Comparison of ENCODE assay signal across 8 cellular contexts in genomic region chr11:36376888-36377758, GRCh38.
DNase-seq lines count a peak whose midpoint lies in the region; ATAC-seq and TF ChIP-seq lines count a peak whose summit lies in the region.

No MANE protein-coding gene starts in this region.

- POLR2A ChIA-PET in IMR-90 (lab: Charles Lee; ENCODE audit: unreplicated experiment) = no interaction called here

- in situ Hi-C loops in IMR-90 (cut with MboI; ENCODE audit: low sequenced_read_pairs) = loop anchor here (5.0 kb wide), 1 partner anchor 95 kb away; no protein-coding TSS in a partner anchor

- H3K36me3 ChIP-seq in IMR-90 (ENCODE audit: control insufficient read depth, insufficient read depth, low read length) = no peaks in the 10 kb centered on the region
- peaks cover 0 to 1% of the 10 kb centered on the region in 2 donors for H3K36me3 ChIP-seq in duodenal mucosa (ENCODE audit: control insufficient read depth in 1 of 2, insufficient read depth in 2 of 2, low read length in 2 of 2)
- H3K36me3 ChIP-seq in lung (ENCODE audit: control insufficient read depth in 2 of 2, insufficient read depth in 2 of 2, low read length in 2 of 2) = no peaks in the 10 kb centered on the region

- H2BK120ac ChIP-seq in IMR-90 (ENCODE audit: low read depth, low read length) = peak overlapping the region; percentile 44

- peak overlapping the region; percentile 66 for H3K4ac ChIP-seq in IMR-90 (ENCODE audit: low read depth, low read length)

- H4K8ac ChIP-seq in IMR-90 (ENCODE audit: low read depth in 2 of 2, low read length in 2 of 2) = peak overlapping the region; percentile 53 to 77; a peak in 2 of 4 replicates

- peaks cover 11 to 15% of the 10 kb centered on the region in 2 experiments; a peak in 3 of 4 replicates for H3K79me1 ChIP-seq in IMR-90 (ENCODE audit: low read depth in 1 of 2, low read length in 2 of 2)

- peak; percentile 67 for TF ChIP-seq POLR2A in IMR-90 (IDR thresholded peaks at IDR 0.05; ENCODE audit: low read depth, low read length)

- H2AK5ac ChIP-seq in IMR-90 (ENCODE audit: low read depth, low read length) = peak overlapping the region; percentile 62; the same call in 1 of the 2 replicates

- ATAC-seq in IMR-90 (ENCODE audit: low read depth) = peak; percentile 81
- ATAC-seq in lung (ENCODE audit: insufficient read depth, low FRiP score) = peak; percentile 74

- DNase-seq in NCI-H446 (lab: John Stamatoyannopoulos, UW) = peak; percentile 19 to 38
- DNase-seq in NCI-H446 treated with DMSO at 0.1 percent for 48 hours (lab: John Stamatoyannopoulos, UW) = no peak
- peak; percentile 28 for DNase-seq in IMR-90
- peak; percentile 44 for DNase-seq in activated CD4-positive, CD25-positive, alpha-beta regulatory T cell treated with anti-CD3 and anti-CD28 coated beads, Interleukin-2, amount 50 U/mL, for 72 hours
- no peak for DNase-seq in lung (ENCODE audit: low spot score)
- peak; percentile 32 to 40 for DNase-seq in stimulated activated CD8-positive, alpha-beta memory T cell treated with anti-CD3 and anti-CD28 coated beads, Interleukin-2, amount 100 ng/mL, for 48 hours (ENCODE audit: low read depth in 2 of 2)
- DNase-seq in cerebellum (ENCODE audit: low spot score) = no peak

- intact Hi-C loops in IMR-90 (cut with micrococcal nuclease) = loop anchor here (1.0 to 5.0 kb wide), 4 partner anchors 54 to 101 kb away; partner anchors contain the start of gene PRR5L

- CTCF ChIA-PET in IMR-90 (lab: Yijun Ruan, JAX) = interaction anchor here (0.6 to 2.5 kb wide), 8 partner anchors 34 to 121 kb away, joined by 3 to 9 read pairs (median 3); no protein-coding TSS in a partner anchor

- H3K56ac ChIP-seq in IMR-90 (ENCODE audit: extremely low read depth, insufficient read depth, low read length) = no peak overlapping the region; the same call in 1 of the 2 replicates

- H3K14ac ChIP-seq in IMR-90 (replicated peaks; ENCODE audit: low read depth, low read length) = peak overlapping the region; percentile 57

- H2AFZ ChIP-seq in IMR-90 (replicated peaks; ENCODE audit: low read length, poor library complexity) = peak overlapping the region; percentile 91

- H3K27me3 ChIP-seq in IMR-90 (ENCODE audit: control insufficient read depth, insufficient read depth, low read length) = peaks cover 2% of the 10 kb centered on the region; the same call in 1 of the 2 replicates
- H3K27me3 ChIP-seq in duodenal mucosa (ENCODE audit: control insufficient read depth in 1 of 2, insufficient read depth in 2 of 2, low read length in 2 of 2) = peaks cover 0 to 6% of the 10 kb centered on the region in 2 donors
- no peaks in the 10 kb centered on the region for H3K27me3 ChIP-seq in lung (ENCODE audit: control insufficient read depth, insufficient read depth)

- H3K9ac ChIP-seq in IMR-90 (ENCODE audit: low read depth, low read length) (peak overlapping the region; percentile 80), duodenal mucosa (ENCODE audit: low read depth in 1 of 2, low read length in 2 of 2) (peak overlapping the region; percentile 67 to 73)

- peak; percentile 49 for TF ChIP-seq RAD21 in IMR-90 (IDR thresholded peaks at IDR 0.05; ENCODE audit: low read length)

- H3K27ac ChIP-seq in IMR-90 (ENCODE audit: insufficient read depth, low read length) = peak overlapping the region; percentile 16; the same call in 1 of the 2 replicates
- no peak overlapping the region for H3K27ac ChIP-seq in duodenal mucosa (ENCODE audit: low read depth, low read length)
- peak overlapping the region in 1 of 2 donors; percentile 66 for H3K27ac ChIP-seq in lung (ENCODE audit: low read depth in 1 of 2, low read length in 1 of 2)

- H3K9me3 ChIP-seq in IMR-90 (ENCODE audit: control insufficient read depth, insufficient read depth, low read length) (no peaks in the 10 kb centered on the region), duodenal mucosa (ENCODE audit: control insufficient read depth in 1 of 2, low read length in 2 of 2) (no peaks in the 10 kb centered on the region), lung (ENCODE audit: control insufficient read depth in 2 of 2, insufficient read depth in 1 of 2, low read length in 1 of 2) (no peaks in the 10 kb centered on the region)

- peak overlapping the region; percentile 66 for H4K91ac ChIP-seq in IMR-90 (ENCODE audit: insufficient read depth, low read depth, low read length)

- dilution Hi-C loops in IMR-90 (cut with HindIII; ENCODE audit: low sequenced_read_pairs, unreplicated experiment) = no loop called here

- H3K4me2 ChIP-seq in IMR-90 (ENCODE audit: low read depth, low read length) = peak overlapping the region; percentile 94

- peak overlapping the region; percentile 59 for H2BK20ac ChIP-seq in IMR-90 (ENCODE audit: low read depth, low read length)

- peak overlapping the region; percentile 73 for H2AK9ac ChIP-seq in IMR-90 (replicated peaks; ENCODE audit: low read depth, low read length, poor library complexity)

- H3K9me1 ChIP-seq in IMR-90 (ENCODE audit: insufficient read depth, low read length) = peaks cover 7% of the 10 kb centered on the region

- peak overlapping the region; percentile 11; the same call in 1 of the 2 replicates for H3K18ac ChIP-seq in IMR-90 (ENCODE audit: low read depth, low read length)

- no TSS peak for BruUV-seq in IMR-90 (replicated peaks; lab: Mats Ljungman, UMichigan)

- peak overlapping the region; percentile 9; the same call in 1 of the 2 replicates for H4K5ac ChIP-seq in IMR-90 (ENCODE audit: low read depth, low read length)

- H2BK5ac ChIP-seq in IMR-90 (ENCODE audit: low read depth, low read length, poor library complexity, severe bottlenecking) = no peak overlapping the region

- H3K23ac ChIP-seq in IMR-90 (ENCODE audit: low read depth, low read length) = peak overlapping the region; percentile 86

- H2BK15ac ChIP-seq in IMR-90 (ENCODE audit: low read depth, low read length) = no peak overlapping the region; the same call in 2 of the 3 replicates

- H4K20me1 ChIP-seq in IMR-90 (ENCODE audit: insufficient read depth, low read length) = peaks cover 5% of the 10 kb centered on the region; the same call in 1 of the 2 replicates

- peak overlapping the region; percentile 83 for H3K4me3 ChIP-seq in IMR-90 (ENCODE audit: insufficient read depth, low read depth, low read length)
- peak overlapping the region; percentile 84 to 92 for H3K4me3 ChIP-seq in duodenal mucosa (ENCODE audit: low read depth in 1 of 2, low read length in 2 of 2)
- H3K4me3 ChIP-seq in lung = peak overlapping the region; percentile 44

- peaks cover 3% of the 10 kb centered on the region for H3K4me1 ChIP-seq in IMR-90 (ENCODE audit: control insufficient read depth, insufficient read depth, low read length)
- H3K4me1 ChIP-seq in duodenal mucosa (ENCODE audit: control insufficient read depth in 1 of 2, insufficient read depth in 2 of 2, low read length in 2 of 2) = peaks cover 18 to 36% of the 10 kb centered on the region in 2 donors
- H3K4me1 ChIP-seq in lung (ENCODE audit: control insufficient read depth in 2 of 2, insufficient read depth in 2 of 2, low read length in 2 of 2) = peaks cover 0 to 13% of the 10 kb centered on the region in 2 donors

- TF ChIP-seq CTCF in IMR-90 (conservative IDR thresholded peaks at IDR 0.05; ENCODE audit: low read depth, low read length) (peak; percentile 60), lung (IDR thresholded peaks at IDR 0.05; ENCODE audit: control extremely low read depth, extremely low read depth) (no peak)

- WGBS in IMR-90 (ENCODE audit: extremely low coverage in 2 of 2, insufficient read length in 1 of 2), 2 experiments = 0% methylated on average over 14 of the region's 68 CpGs; no CpG with 5 or more reads in 1 of the 2 experiments
- 0 to 1% methylated on average over 56 to 68 of the region's 68 CpGs for WGBS in lung, 2 donors

TF ChIP-seq in IMR-90, 13 proteins besides CTCF, POLR2A, EP300 and RAD21:
- no peak for TF ChIP-seq MAFK (IDR thresholded peaks at IDR 0.05; ENCODE audit: low read depth, low read length)
- TF ChIP-seq USF2 (IDR thresholded peaks at IDR 0.05; ENCODE audit: low read depth, low read length) = peak; percentile 66
- TF ChIP-seq SMC3 (IDR thresholded peaks at IDR 0.05; ENCODE audit: low read depth, low read length) = peak; percentile 35; the same call in 1 of the 2 replicates
- no peak for TF ChIP-seq FOS (IDR thresholded peaks at IDR 0.05; ENCODE audit: low read depth, low read length)
- TF ChIP-seq NFE2L2 (IDR thresholded peaks at IDR 0.05; ENCODE audit: low read depth, low read length) = no peak
- no peak for TF ChIP-seq RCOR1 (IDR thresholded peaks at IDR 0.05; ENCODE audit: insufficient replicate concordance, low read length)
- no peak for TF ChIP-seq RFX5 (IDR thresholded peaks at IDR 0.05; ENCODE audit: low read depth, low read length)
- peak; percentile 36; the same call in 1 of the 2 replicates for TF ChIP-seq BHLHE40 (IDR thresholded peaks at IDR 0.05; ENCODE audit: low read depth, low read length)
- TF ChIP-seq ELK1 (IDR thresholded peaks at IDR 0.05; ENCODE audit: borderline replicate concordance, low read depth, low read length) = no peak
- peak; percentile 38; the same call in 1 of the 2 replicates for TF ChIP-seq MAZ (IDR thresholded peaks at IDR 0.05; ENCODE audit: borderline replicate concordance, low read depth, low read length)
- TF ChIP-seq CEBPB (IDR thresholded peaks at IDR 0.05; ENCODE audit: low read depth, low read length) = no peak
- TF ChIP-seq MXI1 (IDR thresholded peaks at IDR 0.05; ENCODE audit: borderline replicate concordance, low read depth, low read length) = 0 out of 2 replicates have a peak, but pooled peaks have one; percentile 34
- no peak for TF ChIP-seq CHD1 (IDR thresholded peaks at IDR 0.05; ENCODE audit: low read depth, low read length)

Comparison
In these comparisons a context has a peak if more than half of its experiments do, and no peak if none do; other contexts are left out.
1. DNase-seq: peak in NCI-H446 (2 of 2), IMR-90 (single experiment), activated CD4-positive, CD25-positive, alpha-beta regulatory T cell treated with anti-CD3 and anti-CD28 coated beads, Interleukin-2, amount 50 U/mL, for 72 hours (single experiment) and stimulated activated CD8-positive, alpha-beta memory T cell treated with anti-CD3 and anti-CD28 coated beads, Interleukin-2, amount 100 ng/mL, for 48 hours (2 of 2); none in NCI-H446 treated with DMSO at 0.1 percent for 48 hours (single experiment), lung (single experiment) and cerebellum (single experiment).
2. Peak in every context shown above with its lines, with median percentiles within 50 percentile points of each other: H3K4me3 ChIP-seq.